Comparison of ENCODE assay signal across 36 cellular contexts in genomic region chr11:11440149-11440548, GRCh38.
"Had no signal": no experiment of that assay in that cellular context is flagged by ENCODE, and none has a peak within 500 bp of the region (broad histone marks: within the 10 kb centered on the region; RNA-seq: fewer than 3 reads in every experiment).

No MANE protein-coding gene starts in this region.

- H3K27me3 Mint-ChIP-seq: activated CD4-positive, alpha-beta memory T cell treated with anti-CD3 and anti-CD28 coated beads for 36 hours; activated CD4-positive, alpha-beta T cell treated with anti-CD3 and anti-CD28 coated beads, Interleukin-2, amount 10 ng/mL, durations not matched to agents 24 days and 14 days; activated naive CD8-positive, alpha-beta T cell treated with anti-CD3 and anti-CD28 coated beads for 36 hours; stimulated activated naive CD8-positive, alpha-beta T cell treated with anti-CD3 and anti-CD28 coated beads, Interleukin-15, Interleukin-2, amounts not matched to agents 100 ng/mL and 50 ng/mL, for 24 hours had no signal

- H3K27ac Mint-ChIP-seq: activated CD4-positive, alpha-beta memory T cell treated with anti-CD3 and anti-CD28 coated beads for 36 hours; activated CD4-positive, alpha-beta T cell treated with anti-CD3 and anti-CD28 coated beads, Interleukin-2, amount 10 ng/mL, durations not matched to agents 24 days and 14 days; activated naive CD4-positive, alpha-beta T cell treated with anti-CD3 and anti-CD28 coated beads for 36 hours; activated naive CD8-positive, alpha-beta T cell treated with anti-CD3 and anti-CD28 coated beads for 36 hours; activated T-helper 1 cell treated with anti-CD3 and anti-CD28 coated beads, Interleukin-12 subunit alpha, Interleukin-12 subunit beta, Interleukin-2, Interleukin-4 antibody, amounts not matched to agents 30 ng/mL and 10 ng/mL and 1 ng/mL, durations not matched to agents 14 hours and 24 hours and 36 hours; brain; mesothelial cell of epicardium; naive thymus-derived CD8-positive, alpha-beta T cell; stimulated activated effector memory CD8-positive, alpha-beta T cell treated with anti-CD3 and anti-CD28 coated beads, Interleukin-12 subunit alpha, Interleukin-12 subunit beta, amount 100 ng/mL, for 72 hours; stimulated activated naive CD8-positive, alpha-beta T cell treated with anti-CD3 and anti-CD28 coated beads, Interleukin-15, Interleukin-2, amounts not matched to agents 100 ng/mL and 50 ng/mL, for 24 hours; T-helper 1 cell treated with Interleukin-12 subunit alpha and Interleukin-12 subunit beta and Interleukin-4 antibody, amounts not matched to agents 30 μg/mL and 1 μg/mL, for 36 hours had no signal

- H3K27me3 ChIP-seq: adrenal gland, ascending aorta, cardiac muscle cell, dorsolateral prefrontal cortex, heart left ventricle, right lobe of liver, upper lobe of left lung had no signal

- DNase-seq: activated CD4-positive, alpha-beta memory T cell treated with anti-CD3 and anti-CD28 coated beads for 36 hours; activated CD4-positive, alpha-beta T cell treated with anti-CD3 and anti-CD28 coated beads, Interleukin-2, amount 10 ng/mL, durations not matched to agents 24 days and 14 days; activated CD4-positive, CD25-positive, alpha-beta regulatory T cell treated with anti-CD3 and anti-CD28 coated beads, Interleukin-2, amount 50 U/mL, for 72 hours; activated CD8-positive, alpha-beta memory T cell treated with anti-CD3 and anti-CD28 coated beads, Interleukin-2, amount 50 U/mL, for 4 hours; activated effector memory CD4-positive, alpha-beta T cell treated with anti-CD3 and anti-CD28 coated beads, Interleukin-2, amount 50 U/mL, for 16 hours; activated naive CD4-positive, alpha-beta T cell treated with anti-CD3 and anti-CD28 coated beads for 36 hours; activated naive CD8-positive, alpha-beta T cell treated with anti-CD3 and anti-CD28 coated beads for 36 hours; activated T-cell treated with anti-CD3 and anti-CD28 coated beads, Interleukin-2, amount 50 U/mL, for 1 hour; adrenal gland; cerebellar nuclear complex; dorsolateral prefrontal cortex; effector memory CD4-positive, alpha-beta T cell; heart left ventricle; left colon; mammary epithelial cell; naive thymus-derived CD8-positive, alpha-beta T cell; posterior cingulate gyrus; right lobe of liver; stimulated activated CD4-positive, alpha-beta T cell treated with anti-CD3 and anti-CD28 coated beads, Interleukin-4, amount 100 ng/mL, for 24 hours; substantia nigra; SW 1271; T1000; upper lobe of left lung; WERI-Rb-1 had no signal

- H3K4me3 Mint-ChIP-seq: activated CD4-positive, alpha-beta memory T cell treated with anti-CD3 and anti-CD28 coated beads for 36 hours; activated CD4-positive, alpha-beta T cell treated with anti-CD3 and anti-CD28 coated beads, Interleukin-2, amount 10 ng/mL, durations not matched to agents 24 days and 14 days; activated naive CD4-positive, alpha-beta T cell treated with anti-CD3 and anti-CD28 coated beads for 36 hours; activated naive CD8-positive, alpha-beta T cell treated with anti-CD3 and anti-CD28 coated beads for 36 hours; activated T-helper 1 cell treated with anti-CD3 and anti-CD28 coated beads, Interleukin-12 subunit alpha, Interleukin-12 subunit beta, Interleukin-2, Interleukin-4 antibody, amounts not matched to agents 30 ng/mL and 10 ng/mL and 1 ng/mL, durations not matched to agents 14 hours and 24 hours and 36 hours; brain; mesothelial cell of epicardium; naive thymus-derived CD8-positive, alpha-beta T cell; stimulated activated effector memory CD8-positive, alpha-beta T cell treated with anti-CD3 and anti-CD28 coated beads, Interleukin-12 subunit alpha, Interleukin-12 subunit beta, amount 100 ng/mL, for 72 hours; stimulated activated naive CD8-positive, alpha-beta T cell treated with anti-CD3 and anti-CD28 coated beads, Interleukin-15, Interleukin-2, amounts not matched to agents 100 ng/mL and 50 ng/mL, for 24 hours; T-helper 1 cell treated with Interleukin-12 subunit alpha and Interleukin-12 subunit beta and Interleukin-4 antibody, amounts not matched to agents 30 μg/mL and 1 μg/mL, for 36 hours had no signal

- H3K9me3 ChIP-seq: adrenal gland, ascending aorta, heart left ventricle, right lobe of liver, upper lobe of left lung had no signal

- H3K27ac ChIP-seq: adrenal gland, ascending aorta, cardiac muscle cell, coronary artery, heart left ventricle, right lobe of liver, skin epidermis, upper lobe of left lung, WERI-Rb-1 had no signal

- H3K36me3 Mint-ChIP-seq: activated CD4-positive, alpha-beta memory T cell treated with anti-CD3 and anti-CD28 coated beads for 36 hours; activated naive CD8-positive, alpha-beta T cell treated with anti-CD3 and anti-CD28 coated beads for 36 hours; brain; mesothelial cell of epicardium; naive thymus-derived CD8-positive, alpha-beta T cell; stimulated activated effector memory CD8-positive, alpha-beta T cell treated with anti-CD3 and anti-CD28 coated beads, Interleukin-12 subunit alpha, Interleukin-12 subunit beta, amount 100 ng/mL, for 72 hours had no signal

- H3K9me3 Mint-ChIP-seq: activated CD4-positive, alpha-beta memory T cell treated with anti-CD3 and anti-CD28 coated beads for 36 hours; activated CD4-positive, alpha-beta T cell treated with anti-CD3 and anti-CD28 coated beads, Interleukin-2, amount 10 ng/mL, durations not matched to agents 24 days and 14 days; activated naive CD4-positive, alpha-beta T cell treated with anti-CD3 and anti-CD28 coated beads for 36 hours; activated naive CD8-positive, alpha-beta T cell treated with anti-CD3 and anti-CD28 coated beads for 36 hours; activated T-helper 1 cell treated with anti-CD3 and anti-CD28 coated beads, Interleukin-12 subunit alpha, Interleukin-12 subunit beta, Interleukin-2, Interleukin-4 antibody, amounts not matched to agents 30 ng/mL and 10 ng/mL and 1 ng/mL, durations not matched to agents 14 hours and 24 hours and 36 hours; brain; mesothelial cell of epicardium; naive thymus-derived CD8-positive, alpha-beta T cell; stimulated activated effector memory CD8-positive, alpha-beta T cell treated with anti-CD3 and anti-CD28 coated beads, Interleukin-12 subunit alpha, Interleukin-12 subunit beta, amount 100 ng/mL, for 72 hours; stimulated activated naive CD8-positive, alpha-beta T cell treated with anti-CD3 and anti-CD28 coated beads, Interleukin-15, Interleukin-2, amounts not matched to agents 100 ng/mL and 50 ng/mL, for 24 hours; T-helper 1 cell treated with Interleukin-12 subunit alpha and Interleukin-12 subunit beta and Interleukin-4 antibody, amounts not matched to agents 30 μg/mL and 1 μg/mL, for 36 hours had no signal

- H3K36me3 ChIP-seq: adrenal gland, ascending aorta, cardiac muscle cell, right lobe of liver, upper lobe of left lung, WERI-Rb-1 had no signal

- FAIRE-seq: endothelial cell of umbilical vein, keratinocyte had no signal

- H3K4me1 Mint-ChIP-seq: activated CD4-positive, alpha-beta T cell treated with anti-CD3 and anti-CD28 coated beads, Interleukin-2, amount 10 ng/mL, durations not matched to agents 24 days and 14 days; activated naive CD8-positive, alpha-beta T cell treated with anti-CD3 and anti-CD28 coated beads for 36 hours; stimulated activated effector memory CD8-positive, alpha-beta T cell treated with anti-CD3 and anti-CD28 coated beads, Interleukin-12 subunit alpha, Interleukin-12 subunit beta, amount 100 ng/mL, for 72 hours had no signal

- H3K4me3 ChIP-seq: adrenal gland, ascending aorta, cardiac muscle cell, coronary artery, dorsolateral prefrontal cortex, heart left ventricle, right lobe of liver, skin epidermis, upper lobe of left lung had no signal
